1 cellular context compared by ENCODE assay signal in genomic region chr20:22684072-22684762, GRCh38.
A peak's percentile ranks its signal among the peaks of the same experiment; 100 is the strongest.
TF ChIP-seq lines count a peak whose summit lies in the region.

No MANE protein-coding gene starts in this region.

TF ChIP-seq in HepG2, 621 proteins besides CTCF, POLR2A, EP300 and RAD21 (continued from another document and continues in another):
- TF ChIP-seq ZNF646 (CRISPR knock-in tag; IDR thresholded peaks at IDR 0.05) = no peak
- 0 out of 2 replicates have a peak, but pooled peaks have one; percentile 50 for TF ChIP-seq ZNF280B (CRISPR knock-in tag; IDR thresholded peaks at IDR 0.05; ENCODE audit: borderline replicate concordance)
- TF ChIP-seq ZNF331 (CRISPR knock-in tag; IDR thresholded peaks at IDR 0.05) = peak; percentile 56; the same call in 1 of the 2 replicates
- 0 out of 2 replicates have a peak, but pooled peaks have one; percentile 10 for TF ChIP-seq STAT5B (CRISPR knock-in tag; IDR thresholded peaks at IDR 0.05)
- no peak for TF ChIP-seq BCL6 (CRISPR knock-in tag; IDR thresholded peaks at IDR 0.05)
- TF ChIP-seq FOXP4 (CRISPR knock-in tag; IDR thresholded peaks at IDR 0.05) = no peak
- peak; percentile 68; the same call in 1 of the 2 replicates for TF ChIP-seq ZNF580 (CRISPR knock-in tag; IDR thresholded peaks at IDR 0.05; ENCODE audit: borderline replicate concordance, low read depth)
- TF ChIP-seq ZNF230 (CRISPR knock-in tag; IDR thresholded peaks at IDR 0.05) = no peak
- TF ChIP-seq NR2F2 (IDR thresholded peaks at IDR 0.05; ENCODE audit: borderline replicate concordance, low read depth) = no peak
- TF ChIP-seq KDM1A (CRISPR knock-in tag; IDR thresholded peaks at IDR 0.05) = no peak
- TF ChIP-seq ATM (IDR thresholded peaks at IDR 0.05; ENCODE audit: borderline replicate concordance) = no peak
- TF ChIP-seq GATAD2A (CRISPR knock-in tag; IDR thresholded peaks at IDR 0.05) = peak; percentile 31; the same call in 1 of the 2 replicates
- no peak for TF ChIP-seq KMT2A (CRISPR knock-in tag; IDR thresholded peaks at IDR 0.05)
- no peak for TF ChIP-seq YEATS4 (CRISPR knock-in tag; IDR thresholded peaks at IDR 0.05; ENCODE audit: borderline replicate concordance)
- no peak for TF ChIP-seq RNF219 (CRISPR knock-in tag; IDR thresholded peaks at IDR 0.05)
- TF ChIP-seq ERF (CRISPR knock-in tag; IDR thresholded peaks at IDR 0.05) = peak; percentile 73
- no peak for TF ChIP-seq RFX1 (IDR thresholded peaks at IDR 0.05)
- TF ChIP-seq RXRB (CRISPR knock-in tag; IDR thresholded peaks at IDR 0.05; ENCODE audit: borderline replicate concordance) = no peak
- TF ChIP-seq DMAP1 (CRISPR knock-in tag; IDR thresholded peaks at IDR 0.05) = no peak
- TF ChIP-seq ZNF414 (CRISPR knock-in tag; IDR thresholded peaks at IDR 0.05) = no peak
- no peak for TF ChIP-seq ZNF574 (CRISPR knock-in tag; IDR thresholded peaks at IDR 0.05)
- no peak for TF ChIP-seq PLRG1 (conservative IDR thresholded peaks at IDR 0.05)
- TF ChIP-seq MNT (IDR thresholded peaks at IDR 0.05) = no peak
- TF ChIP-seq ZNF12 (CRISPR knock-in tag; IDR thresholded peaks at IDR 0.05) = no peak
- 0 out of 2 replicates have a peak, but pooled peaks have one; percentile 13 for TF ChIP-seq CBX5 (CRISPR knock-in tag; IDR thresholded peaks at IDR 0.05; ENCODE audit: borderline replicate concordance)
- TF ChIP-seq PLSCR1 (CRISPR knock-in tag; IDR thresholded peaks at IDR 0.05; ENCODE audit: borderline replicate concordance) = no peak
- no peak for TF ChIP-seq TBL1XR1 (IDR thresholded peaks at IDR 0.05; ENCODE audit: borderline replicate concordance, low read length, partially characterized antibody)
- no peak for TF ChIP-seq ZNF629 (CRISPR knock-in tag; conservative IDR thresholded peaks at IDR 0.05)
- TF ChIP-seq MAFG (CRISPR knock-in tag; IDR thresholded peaks at IDR 0.05) = no peak
- TF ChIP-seq NR3C1 (CRISPR knock-in tag; IDR thresholded peaks at IDR 0.05) = no peak
- TF ChIP-seq HNRNPLL (IDR thresholded peaks at IDR 0.05; ENCODE audit: low read depth, low read length, poor library complexity, severe bottlenecking) = no peak
- no peak for TF ChIP-seq GATAD1 (CRISPR knock-in tag; IDR thresholded peaks at IDR 0.05)
- no peak for TF ChIP-seq UBTF (CRISPR knock-in tag; IDR thresholded peaks at IDR 0.05)
- no peak for TF ChIP-seq NFKB2 (CRISPR knock-in tag; IDR thresholded peaks at IDR 0.05; ENCODE audit: borderline replicate concordance)
- TF ChIP-seq STAG1 (CRISPR knock-in tag; IDR thresholded peaks at IDR 0.05) = peak; percentile 100
- no peak for TF ChIP-seq GATA4 (IDR thresholded peaks at IDR 0.05; ENCODE audit: borderline replicate concordance, low read depth)
- no peak for TF ChIP-seq NFIB (CRISPR knock-in tag; IDR thresholded peaks at IDR 0.05; ENCODE audit: borderline replicate concordance)
- no peak for TF ChIP-seq SRSF9 (IDR thresholded peaks at IDR 0.05; ENCODE audit: borderline replicate concordance, insufficient read depth, low read depth, low read length, poor library complexity, severe bottlenecking)
- no peak for TF ChIP-seq MTF1 (CRISPR knock-in tag; IDR thresholded peaks at IDR 0.05)
- peak; percentile 100 for TF ChIP-seq SMC3 (IDR thresholded peaks at IDR 0.05; ENCODE audit: low read length)
- 0 out of 2 replicates have a peak, but pooled peaks have one; percentile 20 for TF ChIP-seq KAT8 (CRISPR knock-in tag; IDR thresholded peaks at IDR 0.05)
